26 cellular contexts compared by ENCODE assay signal in the genomic region with DNA sequence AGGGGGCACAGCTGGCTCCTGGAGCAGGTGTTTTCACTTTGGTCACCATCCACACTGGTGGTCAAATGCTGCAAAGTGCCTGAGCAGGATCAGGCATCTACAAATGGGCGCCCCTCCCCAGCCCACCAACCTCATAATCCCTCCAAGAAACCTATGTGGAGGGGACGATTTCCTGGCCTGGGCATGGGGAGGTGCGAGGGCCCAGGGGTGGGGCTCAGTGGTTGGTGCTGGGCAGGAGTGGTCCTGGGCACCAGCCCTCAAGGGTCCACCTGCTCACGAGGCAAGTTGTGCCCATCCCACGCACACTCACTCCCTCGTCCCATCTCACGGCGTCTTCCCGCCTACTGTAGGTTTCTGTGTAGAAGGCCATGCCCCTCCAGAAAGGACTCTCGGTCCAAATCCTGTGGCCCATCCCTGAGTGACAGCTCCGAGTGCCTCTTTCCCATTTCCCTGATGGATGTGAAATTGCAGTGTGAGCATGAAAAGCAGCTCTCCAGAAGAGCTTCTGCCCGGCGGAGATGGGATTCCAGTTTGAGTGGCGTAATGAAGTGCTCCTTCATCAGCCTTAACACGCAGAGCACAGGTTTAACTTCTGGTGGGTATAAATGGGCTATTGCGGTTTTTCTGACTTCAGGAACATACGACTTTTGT.
"Had no signal": no experiment of that assay in that cellular context is flagged by ENCODE, and none has a peak within 500 bp of the region (broad histone marks: within the 10 kb centered on the region; RNA-seq: fewer than 3 reads in every experiment).

No MANE protein-coding gene starts in this region.

- H3K9me3 Mint-ChIP-seq: activated B cell treated with CpG ODN at 0.5 μM for 24 hours; activated naive CD4-positive, alpha-beta T cell treated with anti-CD3 and anti-CD28 coated beads, Interleukin-2, amount 50 U/mL, for 24 hours; activated naive CD8-positive, alpha-beta T cell treated with anti-CD3 and anti-CD28 coated beads, Interleukin-2, amount 50 U/mL, for 24 hours; activated T-helper 2 cell treated with anti-CD3 and anti-CD28 coated beads, Interferon-gamma antibody, Interleukin-2, Interleukin-4, amounts not matched to agents 10 μg/mL and 5 μg/mL and 100 μg/mL, durations not matched to agents 14 hours and 24 hours and 36 hours; central memory CD8-positive, alpha-beta T cell; naive thymus-derived CD4-positive, alpha-beta T cell had no signal

- H3K36me3 ChIP-seq: breast epithelium, neural progenitor cell, transverse colon had no signal

- ATAC-seq: activated CD8-positive, alpha-beta memory T cell treated with anti-CD3 and anti-CD28 coated beads, Interleukin-2, amount 10 ng/mL, durations not matched to agents 7 days and 5 days; activated CD8-positive, alpha-beta T cell treated with anti-CD3 and anti-CD28 coated beads, Interleukin-2, amount 10 ng/mL, durations not matched to agents 7 days and 5 days; activated naive CD8-positive, alpha-beta T cell treated with anti-CD3 and anti-CD28 coated beads, Interleukin-2, amount 50 U/mL, for 24 hours; foreskin keratinocyte; naive thymus-derived CD4-positive, alpha-beta T cell; right cardiac atrium; stimulated activated naive CD8-positive, alpha-beta T cell treated with anti-CD3 and anti-CD28 coated beads, Interleukin-15, Interleukin-2, amounts not matched to agents 100 U/mL and 50 U/mL, for 24 hours had no signal

- H3K4me3 Mint-ChIP-seq: activated B cell treated with CpG ODN at 0.5 μM for 24 hours; activated CD8-positive, alpha-beta memory T cell treated with anti-CD3 and anti-CD28 coated beads, Interleukin-2, amount 10 ng/mL, durations not matched to agents 7 days and 5 days; activated CD8-positive, alpha-beta T cell treated with anti-CD3 and anti-CD28 coated beads, Interleukin-2, amount 10 ng/mL, durations not matched to agents 7 days and 5 days; activated naive CD4-positive, alpha-beta T cell treated with anti-CD3 and anti-CD28 coated beads, Interleukin-2, amount 50 U/mL, for 24 hours; activated naive CD8-positive, alpha-beta T cell treated with anti-CD3 and anti-CD28 coated beads, Interleukin-2, amount 50 U/mL, for 24 hours; central memory CD8-positive, alpha-beta T cell; mesothelial cell of epicardium; naive thymus-derived CD4-positive, alpha-beta T cell; neural progenitor cell had no signal

- H3K27me3 Mint-ChIP-seq: activated B cell treated with CpG ODN at 0.5 μM for 24 hours; activated CD8-positive, alpha-beta memory T cell treated with anti-CD3 and anti-CD28 coated beads, Interleukin-2, amount 10 ng/mL, durations not matched to agents 7 days and 5 days; activated naive CD4-positive, alpha-beta T cell treated with anti-CD3 and anti-CD28 coated beads, Interleukin-2, amount 50 U/mL, for 24 hours; activated naive CD8-positive, alpha-beta T cell treated with anti-CD3 and anti-CD28 coated beads, Interleukin-2, amount 50 U/mL, for 24 hours; central memory CD8-positive, alpha-beta T cell had no signal

- H3K4me1 ChIP-seq: breast epithelium, foreskin keratinocyte, neural progenitor cell, transverse colon had no signal

- H3K36me3 Mint-ChIP-seq: activated naive CD4-positive, alpha-beta T cell treated with anti-CD3 and anti-CD28 coated beads, Interleukin-2, amount 50 U/mL, for 24 hours had no signal

- H3K27ac ChIP-seq: breast epithelium, esophagus muscularis mucosa, foreskin keratinocyte, heart right ventricle, left ventricle myocardium inferior, neural progenitor cell, spleen, testis, transverse colon had no signal

- H3K27ac Mint-ChIP-seq: activated B cell treated with CpG ODN at 0.5 μM for 24 hours; activated CD8-positive, alpha-beta memory T cell treated with anti-CD3 and anti-CD28 coated beads, Interleukin-2, amount 10 ng/mL, durations not matched to agents 7 days and 5 days; activated CD8-positive, alpha-beta T cell treated with anti-CD3 and anti-CD28 coated beads, Interleukin-2, amount 10 ng/mL, durations not matched to agents 7 days and 5 days; activated naive CD4-positive, alpha-beta T cell treated with anti-CD3 and anti-CD28 coated beads, Interleukin-2, amount 50 U/mL, for 24 hours; activated naive CD8-positive, alpha-beta T cell treated with anti-CD3 and anti-CD28 coated beads, Interleukin-2, amount 50 U/mL, for 24 hours; activated T-helper 2 cell treated with anti-CD3 and anti-CD28 coated beads, Interferon-gamma antibody, Interleukin-2, Interleukin-4, amounts not matched to agents 10 μg/mL and 5 μg/mL and 100 μg/mL, durations not matched to agents 14 hours and 24 hours and 36 hours; mesothelial cell of epicardium; naive thymus-derived CD4-positive, alpha-beta T cell; neural progenitor cell had no signal

- H2AFZ ChIP-seq: neural progenitor cell had no signal

- H3K9ac ChIP-seq: neural progenitor cell had no signal

- H3K4me2 ChIP-seq: neural progenitor cell had no signal

- H3K27me3 ChIP-seq: breast epithelium, esophagus muscularis mucosa, foreskin keratinocyte, heart right ventricle, neural progenitor cell, testis, transverse colon had no signal

- H3K4me1 Mint-ChIP-seq: mesothelial cell of epicardium had no signal

- H3K4me3 ChIP-seq: breast epithelium, esophagus muscularis mucosa, heart right ventricle, left ventricle myocardium inferior, neural progenitor cell, spleen, testis, transverse colon had no signal

- H3K9me3 ChIP-seq: breast epithelium, esophagus muscularis mucosa, heart right ventricle, left ventricle myocardium inferior, spleen, testis, transverse colon had no signal

- DNase-seq: activated B cell treated with CpG ODN at 0.5 μM for 24 hours; activated CD4-positive, alpha-beta T cell treated with anti-CD3 and anti-CD28 coated beads, Interleukin-2, amount 50 U/mL, for 1 hour; activated CD8-positive, alpha-beta memory T cell treated with anti-CD3 and anti-CD28 coated beads, Interleukin-2, amount 10 ng/mL, durations not matched to agents 7 days and 5 days; activated CD8-positive, alpha-beta T cell treated with anti-CD3 and anti-CD28 coated beads, Interleukin-2, amount 10 ng/mL, durations not matched to agents 7 days and 5 days; activated naive CD8-positive, alpha-beta T cell treated with anti-CD3 and anti-CD28 coated beads, Interleukin-2, amount 50 U/mL, for 24 hours; activated T-cell treated with anti-CD3 and anti-CD28 coated beads, Interleukin-2, amount 50 U/mL, for 48 hours; amygdala; dermis blood vessel endothelial cell; effector CD4-positive, alpha-beta T cell; foreskin keratinocyte; heart right ventricle; left ventricle myocardium inferior; naive thymus-derived CD4-positive, alpha-beta T cell; right cardiac atrium; spleen; stimulated activated naive CD8-positive, alpha-beta T cell treated with anti-CD3 and anti-CD28 coated beads, Interleukin-15, Interleukin-2, amounts not matched to agents 100 U/mL and 50 U/mL, for 24 hours; T-helper 2 cell; testis; transverse colon had no signal
